In the genomic region with DNA sequence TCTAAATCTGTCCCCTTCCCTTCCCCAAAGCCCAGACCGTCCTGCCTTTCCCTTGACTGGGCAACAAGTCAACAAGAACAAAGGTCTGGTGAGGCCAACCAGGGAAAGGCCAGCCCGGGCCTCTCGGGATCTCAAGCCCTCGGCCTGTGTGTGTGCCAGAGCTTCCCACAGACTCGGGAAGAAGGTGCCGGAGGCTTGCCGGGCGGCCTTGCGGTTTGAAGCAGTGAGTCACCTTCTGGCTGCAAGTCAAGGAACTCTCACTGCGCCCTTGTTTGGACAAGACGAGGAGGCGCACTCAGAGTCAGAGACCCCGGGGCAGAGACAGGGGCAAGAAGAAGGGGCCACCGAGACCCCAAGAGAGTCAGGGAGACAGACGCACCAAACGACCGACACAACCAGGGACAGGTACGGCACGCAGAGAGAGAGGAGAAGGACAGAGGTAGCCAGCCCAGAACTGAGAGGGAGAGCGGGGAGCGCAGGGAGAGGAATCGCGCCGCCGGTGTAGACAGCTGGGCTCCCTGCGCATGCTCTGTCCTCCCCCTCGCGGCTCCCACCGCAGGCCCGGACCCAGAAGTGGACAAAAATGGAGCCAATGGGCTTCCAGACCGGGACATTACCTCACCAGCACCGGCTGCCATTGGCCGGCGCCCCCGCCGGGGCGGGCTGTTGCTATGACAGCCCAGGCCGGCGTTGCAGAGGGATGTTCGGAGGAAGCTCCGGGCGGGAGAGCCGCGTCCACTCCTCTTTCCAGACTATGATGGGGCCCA, we compare ENCODE assay signal across 8 cellular contexts.
A peak's percentile ranks its signal among the peaks of the same experiment; 100 is the strongest.
DNase-seq lines count a peak whose midpoint lies in the region; ATAC-seq and TF ChIP-seq lines count a peak whose summit lies in the region.

No MANE protein-coding gene starts in this region.

- peaks cover 66% of the 10 kb centered on the region for H3K27me3 Mint-ChIP-seq in T-helper 1 cell treated with Interleukin-12 subunit alpha and Interleukin-12 subunit beta and Interleukin-4 antibody, amounts not matched to agents 30 μg/mL and 1 μg/mL, for 36 hours (ENCODE audit: low read depth)

- H3K27ac ChIP-seq in heart right ventricle = peak overlapping the region; percentile 87 to 97 (median 93)
- H3K27ac ChIP-seq in upper lobe of right lung = peak overlapping the region; percentile 89

- H3K27me3 ChIP-seq in heart right ventricle = peaks cover 0 to 62% (median 0%) of the 10 kb centered on the region in 7 donors
- H3K27me3 ChIP-seq in upper lobe of right lung = no peaks in the 10 kb centered on the region

- WGBS in heart right ventricle, 2 donors = 0% methylated on average over 44 of the region's 44 CpGs

- peak overlapping the region; percentile 76 for H3K4me3 Mint-ChIP-seq in T-helper 1 cell treated with Interleukin-12 subunit alpha and Interleukin-12 subunit beta and Interleukin-4 antibody, amounts not matched to agents 30 μg/mL and 1 μg/mL, for 36 hours

- TF ChIP-seq CTCF in GM10266 (IDR thresholded peaks at IDR 0.05; ENCODE audit: control insufficient read depth, insufficient read depth, low read depth, missing control alignments) = no peak
- peak in 1 of 9 donors; percentile 10 for TF ChIP-seq CTCF in heart right ventricle (IDR thresholded peaks at IDR 0.05)
- no peak for TF ChIP-seq CTCF in upper lobe of right lung (IDR thresholded peaks at IDR 0.05)

- H3K4me3 ChIP-seq in heart right ventricle (peak overlapping the region in 9 of 10 donors; percentile 31 to 55 (median 50)), upper lobe of right lung (peak overlapping the region; percentile 36)

- peaks cover 4 to 45% (median 23%) of the 10 kb centered on the region in 9 donors for H3K4me1 ChIP-seq in heart right ventricle
- H3K4me1 ChIP-seq in upper lobe of right lung = peaks cover 11% of the 10 kb centered on the region

- H3K36me3 ChIP-seq in heart right ventricle (no peaks in the 10 kb centered on the region), upper lobe of right lung (no peaks in the 10 kb centered on the region)

- no peaks in the 10 kb centered on the region for H3K9me3 Mint-ChIP-seq in T-helper 1 cell treated with Interleukin-12 subunit alpha and Interleukin-12 subunit beta and Interleukin-4 antibody, amounts not matched to agents 30 μg/mL and 1 μg/mL, for 36 hours

- ATAC-seq in HG02884 (IDR thresholded peaks at IDR 0.05; ENCODE audit: unreplicated experiment) (peak; percentile 94), heart right ventricle (peak; percentile 95 to 98 (median 98)), upper lobe of right lung (peak; percentile 95)

- intact Hi-C loops in heart right ventricle (cut with DNase I) (no loop called here), upper lobe of right lung (cut with DNase I) (no loop called here)

- H3K36me3 Mint-ChIP-seq in T-helper 1 cell treated with Interleukin-12 subunit alpha and Interleukin-12 subunit beta and Interleukin-4 antibody, amounts not matched to agents 30 μg/mL and 1 μg/mL, for 36 hours (ENCODE audit: low read depth) = no peaks in the 10 kb centered on the region

- H3K9me3 ChIP-seq in heart right ventricle (no peaks in the 10 kb centered on the region), upper lobe of right lung (no peaks in the 10 kb centered on the region)

- H3K27ac Mint-ChIP-seq in T-helper 1 cell treated with Interleukin-12 subunit alpha and Interleukin-12 subunit beta and Interleukin-4 antibody, amounts not matched to agents 30 μg/mL and 1 μg/mL, for 36 hours = peak overlapping the region; percentile 37

- H3K4me1 Mint-ChIP-seq in T-helper 1 cell treated with Interleukin-12 subunit alpha and Interleukin-12 subunit beta and Interleukin-4 antibody, amounts not matched to agents 30 μg/mL and 1 μg/mL, for 36 hours (ENCODE audit: low read depth) = peaks cover 13% of the 10 kb centered on the region

- DNase-seq in GM10266 (ENCODE audit: extremely low spot score) (peak; percentile 95), NCI-H1694 (lab: John Stamatoyannopoulos, UW) (peak; percentile 91), amygdala (lab: John Stamatoyannopoulos, UW) (peak; percentile 85 to 98 (median 95)), heart right ventricle (peak; percentile 95 to 96), pons (ENCODE audit: low spot score) (peak; percentile 97), upper lobe of right lung (peak; percentile 95)

Comparison
In these comparisons a context has a peak if more than half of its experiments do, and no peak if none do; other contexts are left out.
1. Peak in every context shown above with its lines: DNase-seq, ATAC-seq, H3K4me3 ChIP-seq and H3K27ac ChIP-seq.